20 cellular contexts compared by ENCODE assay signal in the genomic region with DNA sequence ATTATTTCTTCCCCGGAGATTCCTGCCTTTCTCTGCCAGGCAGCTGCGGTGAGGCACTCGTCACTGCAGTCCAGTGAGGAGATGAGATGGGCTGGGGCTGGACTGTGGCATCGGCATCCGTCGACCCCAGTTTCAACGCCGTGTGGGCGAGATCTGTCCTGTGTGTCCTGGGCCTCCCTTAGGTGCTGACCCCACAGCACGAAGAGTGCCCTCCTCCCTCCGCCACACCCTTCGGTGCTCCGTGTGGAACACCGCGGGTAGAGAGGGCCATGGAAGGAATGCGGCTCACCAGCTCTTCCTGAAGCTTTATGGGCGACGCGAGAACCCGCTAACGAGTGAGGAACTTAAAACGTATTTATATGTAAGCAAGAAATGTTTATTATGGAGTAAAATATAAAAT.
"Had no signal": no experiment of that assay in that cellular context is flagged by ENCODE, and none has a peak within 500 bp of the region (broad histone marks: within the 10 kb centered on the region; RNA-seq: fewer than 3 reads in every experiment).

No MANE protein-coding gene starts in this region.

- H3K4me3 ChIP-seq: coronary artery, heart right ventricle, left ventricle myocardium inferior, mucosa of descending colon, ovary had no signal

- H3K27ac ChIP-seq: coronary artery, foreskin keratinocyte, heart right ventricle, left ventricle myocardium inferior, ovary had no signal

- FAIRE-seq: endothelial cell of umbilical vein, islet of Langerhans, small intestine, urothelium cell line had no signal

- H3K27me3 ChIP-seq: foreskin keratinocyte, heart right ventricle, ovary had no signal

- H3K36me3 ChIP-seq: ovary had no signal

- H3K9me3 ChIP-seq: heart right ventricle, left ventricle myocardium inferior, mucosa of descending colon, ovary had no signal

- DNase-seq: effector CD4-positive, alpha-beta T cell; endodermal cell; erythroblast; foreskin keratinocyte; heart right ventricle; hypothalamus; left ventricle myocardium inferior; mammary epithelial cell; mucosa of descending colon; naive thymus-derived CD8-positive, alpha-beta T cell; right cardiac atrium; small intestine; stimulated activated CD4-positive, alpha-beta T cell treated with anti-CD3 and anti-CD28 coated beads, Interleukin-2, amount 100 ng/mL, for 48 hours; stimulated activated naive CD4-positive, alpha-beta T cell treated with Interleukin-2 at 50 U/mL for 16 hours; trophoblast cell had no signal

- ATAC-seq: foreskin keratinocyte; heart right ventricle; mucosa of descending colon; naive thymus-derived CD8-positive, alpha-beta T cell; right cardiac atrium had no signal
